ENCODE assay signal across 23 cellular contexts in the genomic region with DNA sequence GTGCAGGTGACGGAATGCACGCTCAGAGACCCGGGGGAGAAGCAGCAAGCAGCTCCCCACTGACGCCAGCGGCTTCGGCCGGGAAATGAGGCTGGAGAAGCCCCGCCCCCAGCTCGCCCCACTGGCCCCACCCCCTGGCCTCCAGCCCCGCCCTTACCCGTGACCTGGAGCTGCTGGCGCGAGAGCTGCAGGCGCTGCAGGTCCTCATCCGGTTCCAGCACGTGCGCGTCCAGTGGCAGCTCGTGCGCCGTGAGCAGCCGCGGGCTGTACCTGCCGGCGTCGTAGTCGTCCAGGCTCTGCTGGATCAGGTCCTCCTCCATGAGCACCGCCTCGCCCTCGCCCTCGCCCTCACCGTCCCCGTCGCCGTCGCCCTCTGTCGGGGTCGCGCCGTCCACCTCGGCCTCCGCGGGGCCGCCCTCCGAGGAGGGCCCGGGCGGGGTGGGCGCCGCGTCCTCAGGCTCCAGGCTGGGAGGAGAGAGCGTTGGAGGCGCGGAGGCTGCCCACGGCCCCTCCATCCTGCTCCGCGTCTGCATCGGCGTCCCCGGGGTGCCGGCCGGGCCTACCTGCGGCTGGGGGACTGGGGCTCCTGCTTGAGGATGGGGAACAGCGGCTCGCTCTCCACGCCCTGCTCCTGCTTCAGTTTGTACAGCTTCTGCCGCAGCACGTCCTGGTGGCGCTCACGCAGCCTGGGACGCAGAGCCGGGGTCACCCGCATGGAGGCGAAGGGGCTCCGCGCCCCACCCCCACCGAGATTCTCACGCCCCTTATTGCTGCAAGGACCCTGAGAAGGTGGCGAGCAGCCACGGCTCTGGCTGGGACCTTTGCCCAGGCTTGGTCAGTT. TPM values are rescaled to one million over a fixed set of nuclear protein-coding genes. Genes with fewer than 3 reads are reported as not detected.
DNase-seq lines count a peak whose midpoint lies in the region; ATAC-seq and TF ChIP-seq lines count a peak whose summit lies in the region.
"Had no signal": no experiment of that assay in that cellular context is flagged by ENCODE, and none has a peak within 500 bp of the region (broad histone marks: within the 10 kb centered on the region; RNA-seq: fewer than 3 reads in every experiment).

No MANE protein-coding gene starts in this region.

- TF ChIP-seq EP300 in SK-N-SH (IDR thresholded peaks at IDR 0.05; ENCODE audit: borderline replicate concordance in 1 of 2, low read depth in 1 of 2, low read length in 1 of 2) = no peak

- no peaks in the 10 kb centered on the region; a peak in 1 of 4 replicates for H3K4me1 ChIP-seq in SK-N-SH (ENCODE audit: control insufficient read depth in 1 of 2, insufficient read depth in 2 of 2, low read depth in 1 of 2, low read length in 1 of 2)
- H3K4me1 ChIP-seq in aorta (ENCODE audit: control insufficient read depth in 1 of 2, insufficient read depth in 2 of 2, low read length in 2 of 2) = no peaks in the 10 kb centered on the region
- H3K4me1 ChIP-seq in mesenchymal stem cell (ENCODE audit: control insufficient read depth, insufficient read depth, low read depth, low read length) = peaks cover 23% of the 10 kb centered on the region

- H3K4me2 ChIP-seq in SK-N-SH (no peak overlapping the region), mesenchymal stem cell (ENCODE audit: low read length, poor library complexity, severe bottlenecking) (no peak overlapping the region)
- H3K4me2 ChIP-seq: smooth muscle cell had no signal

- H3K9ac ChIP-seq in SK-N-SH (no peak overlapping the region), mesenchymal stem cell (ENCODE audit: low read length) (no peak overlapping the region)

- H3F3A ChIP-seq in SK-N-SH (replicated peaks; ENCODE audit: insufficient read depth) = no peaks in the 10 kb centered on the region

- no peak overlapping the region for H2BK12ac ChIP-seq in mesenchymal stem cell (ENCODE audit: low read length in 2 of 2)

- H2AFZ ChIP-seq in SK-N-SH (ENCODE audit: low read depth) (no peak overlapping the region), mesenchymal stem cell (ENCODE audit: low read depth, low read length) (no peak overlapping the region)

- H2BK5ac ChIP-seq in mesenchymal stem cell (ENCODE audit: low read depth, low read length, poor library complexity, severe bottlenecking) = no peak overlapping the region

- H3K14ac ChIP-seq in mesenchymal stem cell (ENCODE audit: low read length in 2 of 2) = no peak overlapping the region

- CTCF ChIA-PET in SK-N-SH (lab: Yijun Ruan, JAX) = interaction anchor here (1.6 kb wide), 1 partner anchor 26 kb away, joined by 3 read pairs; no protein-coding TSS in a partner anchor

- H3K27ac ChIP-seq in SK-N-SH (ENCODE audit: low read depth in 2 of 2, low read length in 1 of 2) = no peak overlapping the region
- H3K27ac ChIP-seq in aorta (ENCODE audit: low read depth in 1 of 2, low read length in 2 of 2) = no peak overlapping the region
- H3K27ac ChIP-seq in mesenchymal stem cell (ENCODE audit: low read length, poor library complexity, severe bottlenecking) = no peak overlapping the region
- H3K27ac ChIP-seq: upper lobe of right lung had no signal

- WGBS in SK-N-SH (ENCODE audit: low lambda C conversion rate) = 95% methylated on average over 56 of the region's 79 CpGs
- WGBS in aorta, 2 donors = 85 to 88% methylated on average over 76 to 79 of the region's 79 CpGs
- WGBS in mesenchymal stem cell = 94% methylated on average over 71 of the region's 79 CpGs

- no peak overlapping the region for H3K23ac ChIP-seq in mesenchymal stem cell (ENCODE audit: low read length in 2 of 2)

- TF ChIP-seq RAD21 in SK-N-SH (IDR thresholded peaks at IDR 0.05; ENCODE audit: low read length) = no peak

- no peak for ATAC-seq in SK-N-SH treated with all-trans-retinoic acid at 6 μM for 48 hours
- ATAC-seq in left lobe of liver = peak; percentile 23
- no peak for ATAC-seq in aorta (ENCODE audit: low FRiP score)
- ATAC-seq: activated CD4-positive, alpha-beta T cell treated with anti-CD3 and anti-CD28 coated beads for 36 hours; effector memory CD8-positive, alpha-beta T cell; mucosa of descending colon; T-cell; upper lobe of right lung had no signal

- no peaks in the 10 kb centered on the region for H3K9me2 ChIP-seq in SK-N-SH

- H3K79me1 ChIP-seq in mesenchymal stem cell (replicated peaks; ENCODE audit: low read length, poor library complexity, severe bottlenecking) = peaks cover 14% of the 10 kb centered on the region

- no peak overlapping the region for H2AK5ac ChIP-seq in mesenchymal stem cell (ENCODE audit: low read length, severe bottlenecking)

- H3K27me3 ChIP-seq in SK-N-SH (ENCODE audit: insufficient read depth) = no peaks in the 10 kb centered on the region
- H3K27me3 ChIP-seq in aorta (ENCODE audit: control insufficient read depth in 1 of 2, insufficient read depth in 2 of 2, low read length in 1 of 2) = no peaks in the 10 kb centered on the region
- no peaks in the 10 kb centered on the region for H3K27me3 ChIP-seq in mesenchymal stem cell (ENCODE audit: control insufficient read depth in 1 of 2, insufficient read depth in 1 of 2, low read length in 2 of 2)
- H3K27me3 ChIP-seq: upper lobe of right lung had no signal

- H3K4me3 ChIP-seq in SK-N-SH (ENCODE audit: low read depth in 2 of 2, low read length in 1 of 2) = no peak overlapping the region
- H3K4me3 ChIP-seq in aorta (ENCODE audit: low read length in 2 of 2) = no peak overlapping the region
- no peak overlapping the region for H3K4me3 ChIP-seq in mesenchymal stem cell (ENCODE audit: insufficient read depth in 1 of 2, low read depth in 1 of 2, low read length in 2 of 2)
- H3K4me3 ChIP-seq: mucosa of descending colon, smooth muscle cell, upper lobe of right lung had no signal

- no peak overlapping the region for H4K91ac ChIP-seq in mesenchymal stem cell (ENCODE audit: low read length)

- no peak overlapping the region for H2BK15ac ChIP-seq in mesenchymal stem cell (ENCODE audit: low read depth, poor library complexity, severe bottlenecking)

- intact Hi-C loops in aorta (cut with DNase I) = loop anchor here in 1 of 2 donors (10.0 kb wide), 1 partner anchor 308 kb away; no protein-coding TSS in a partner anchor

- DNase-seq in SK-N-SH = peak; percentile 64
- DNase-seq in left lobe of liver (ENCODE audit: low spot score) = no peak
- DNase-seq in aorta = peak; percentile 52 to 80
- DNase-seq in mesenchymal stem cell = no peak
- DNase-seq in activated T-cell treated with anti-CD3 and anti-CD28 coated beads, Interleukin-2, amount 50 U/mL, for 48 hours = no peak
- DNase-seq: 8988T; activated CD4-positive, alpha-beta T cell treated with anti-CD3 and anti-CD28 coated beads for 36 hours; AML-193; cerebellar nuclear complex; DMS79; effector memory CD8-positive, alpha-beta T cell; glutamatergic neuron; KG1; NCI-H1694 treated with DMSO at 0.1 percent for 48 hours; NCI-H774; SHP77; stimulated activated CD4-positive, alpha-beta T cell treated with anti-CD3 and anti-CD28 coated beads, Interleukin-4, amount 100 ng/mL, for 1 hour; T-cell had no signal

- H4K8ac ChIP-seq in mesenchymal stem cell (ENCODE audit: low read length) = no peak overlapping the region

- H3K36me3 ChIP-seq in SK-N-SH (replicated peaks in 1 of 2; ENCODE audit: control insufficient read depth in 1 of 2, insufficient read depth in 2 of 2, low read length in 1 of 2) (peaks cover 0 to 29% of the 10 kb centered on the region in 2 experiments), aorta (ENCODE audit: control insufficient read depth in 1 of 2, insufficient read depth in 2 of 2, low read length in 1 of 2) (no peaks in the 10 kb centered on the region), mesenchymal stem cell (ENCODE audit: control insufficient read depth in 1 of 2, insufficient read depth in 2 of 2, low read depth in 1 of 2, low read length in 2 of 2) (peaks cover 28 to 85% of the 10 kb centered on the region in 2 experiments)

- no peak overlapping the region for H2BK120ac ChIP-seq in mesenchymal stem cell (ENCODE audit: low read depth, low read length)

- no peaks in the 10 kb centered on the region for H3K9me3 ChIP-seq in SK-N-SH
- H3K9me3 ChIP-seq in aorta (ENCODE audit: control insufficient read depth, low read length) = no peaks in the 10 kb centered on the region
- no peaks in the 10 kb centered on the region for H3K9me3 ChIP-seq in mesenchymal stem cell (ENCODE audit: control insufficient read depth, low read length)
- H3K9me3 ChIP-seq: mucosa of descending colon, upper lobe of right lung had no signal

- no peak overlapping the region for H3K4ac ChIP-seq in mesenchymal stem cell (ENCODE audit: low read depth in 1 of 2, low read length in 2 of 2)

- H4K20me1 ChIP-seq in SK-N-SH (ENCODE audit: insufficient read depth) = no peaks in the 10 kb centered on the region

- peak overlapping the region in 1 of 2 experiments; percentile 7 for H3K18ac ChIP-seq in mesenchymal stem cell (ENCODE audit: low read depth in 1 of 2, low read length in 2 of 2)

- H3K79me2 ChIP-seq in SK-N-SH (ENCODE audit: insufficient read depth) = no peaks in the 10 kb centered on the region

- TF ChIP-seq CTCF in SK-N-SH (IDR thresholded peaks at IDR 0.05) = no peak

- POLR2A ChIA-PET in SK-N-SH (lab: Yijun Ruan, JAX) = no interaction called here

RNA-seq across cellular contexts. Expression of a gene that starts 6.4 kb away (rescaled TPM):
- 0.78 and 0.92 TPM in 2 replicates for polyA plus RNA-seq in SK-N-SH (2012; rRNA removed)
- polyA plus RNA-seq in SK-N-SH (2012; cell fraction: cytosol; rRNA removed) = 0.55 and 1.1 TPM in 2 replicates
- polyA plus RNA-seq in SK-N-SH (2012; cell fraction: nucleus; rRNA removed) = 0.91 and 1.2 TPM in 2 replicates
- 4.4 TPM for total RNA-seq in left lobe of liver
- total RNA-seq in aorta = 10 to 100 TPM; 36.0 to 40.5 TPM
- 10 to 100 TPM in 1 of 2 donors, 1 to 10 TPM in 1; 9.6 to 30.9 TPM for polyA plus RNA-seq in aorta
- polyA plus RNA-seq in mesenchymal stem cell (2013, experiment 1 of 2) = 6.8 TPM
- polyA plus RNA-seq in mesenchymal stem cell (2013, experiment 2 of 2) = 6.9 TPM
- total RNA-seq: OCI-LY7 had no signal

RNA-seq across cellular contexts. Expression of a gene that starts 13.5 kb away (rescaled TPM):
- polyA plus RNA-seq in SK-N-SH (2012; rRNA removed) (27.8 and 36.4 TPM in 2 replicates), aorta (10 to 100 TPM in 1 of 2 donors, 1 to 10 TPM in 1; 4.5 to 18.2 TPM)
- polyA plus RNA-seq in SK-N-SH (2012; cell fraction: cytosol; rRNA removed) = 11.9 and 22.7 TPM in 2 replicates
- 66.5 and 82.5 TPM in 2 replicates for polyA plus RNA-seq in SK-N-SH (2012; cell fraction: nucleus; rRNA removed)
- total RNA-seq in left lobe of liver (12.5 TPM), aorta (10 to 100 TPM; 16.4 to 19.3 TPM)
- polyA plus RNA-seq in mesenchymal stem cell (2013, experiment 1 of 2) = 16.6 TPM
- 16.4 TPM for polyA plus RNA-seq in mesenchymal stem cell (2013, experiment 2 of 2)

RNA-seq across cellular contexts. Expression of a gene that starts 27.8 kb away (rescaled TPM):
- polyA plus RNA-seq in SK-N-SH (2012; rRNA removed) = 0.20 and 0.26 TPM in 2 replicates
- polyA plus RNA-seq in SK-N-SH (2012; cell fraction: cytosol; rRNA removed) = 0.10 and 0.14 TPM in 2 replicates
- 0.54 and 0.60 TPM in 2 replicates for polyA plus RNA-seq in SK-N-SH (2012; cell fraction: nucleus; rRNA removed)
- 0.75 TPM for total RNA-seq in left lobe of liver
- 1 to 10 TPM; 2.6 to 5.0 TPM for total RNA-seq in aorta
- 1 to 10 TPM in 1 of 2 donors, under 1 TPM in 1; 0.50 to 1.3 TPM for polyA plus RNA-seq in aorta
- 5.4 TPM for polyA plus RNA-seq in mesenchymal stem cell (2013, experiment 1 of 2)
- polyA plus RNA-seq in mesenchymal stem cell (2013, experiment 2 of 2) = 5.2 TPM
- total RNA-seq: OCI-LY7 had no signal

RNA-seq across cellular contexts. Expression of a gene that starts 40.4 kb away (rescaled TPM):
- polyA plus RNA-seq in SK-N-SH (2012; rRNA removed) (88.2 and 92.0 TPM in 2 replicates), aorta (100 to 1,000 TPM in 1 of 2 donors, 10 to 100 TPM in 1; 67.7 to 175 TPM)
- 70.6 and 79.6 TPM in 2 replicates for polyA plus RNA-seq in SK-N-SH (2012; cell fraction: cytosol; rRNA removed)
- 217 and 375 TPM in 2 replicates for polyA plus RNA-seq in SK-N-SH (2012; cell fraction: nucleus; rRNA removed)
- total RNA-seq in left lobe of liver (44.2 TPM), aorta (10 to 100 TPM; 66.3 to 67.8 TPM)
- 91.0 TPM for polyA plus RNA-seq in mesenchymal stem cell (2013, experiment 1 of 2)
- polyA plus RNA-seq in mesenchymal stem cell (2013, experiment 2 of 2) = 88.5 TPM

RNA-seq across cellular contexts. Expression of a gene that starts 55.7 kb away (rescaled TPM):
- polyA plus RNA-seq in SK-N-SH (2012; rRNA removed) = 45.9 and 53.3 TPM in 2 replicates
- polyA plus RNA-seq in SK-N-SH (2012; cell fraction: cytosol; rRNA removed) = 23.5 and 33.7 TPM in 2 replicates
- 152 and 202 TPM in 2 replicates for polyA plus RNA-seq in SK-N-SH (2012; cell fraction: nucleus; rRNA removed)
- 33.9 TPM for total RNA-seq in left lobe of liver
- 10 to 100 TPM; 40.7 to 47.7 TPM for total RNA-seq in aorta
- 10 to 100 TPM in 1 of 2 donors, 1 to 10 TPM in 1; 9.5 to 33.9 TPM for polyA plus RNA-seq in aorta
- polyA plus RNA-seq in mesenchymal stem cell (2013, experiment 1 of 2) = 108 TPM
- 107 TPM for polyA plus RNA-seq in mesenchymal stem cell (2013, experiment 2 of 2)

Comparison
In these comparisons a context has a peak if more than half of its experiments do, and no peak if none do; other contexts are left out.
1. DNase-seq: peak in SK-N-SH (single experiment) and aorta (2 of 2); none in left lobe of liver (single experiment), mesenchymal stem cell (single experiment) and activated T-cell treated with anti-CD3 and anti-CD28 coated beads, Interleukin-2, amount 50 U/mL, for 48 hours (0 of 2).